ENCODE assay signal across 8 cellular contexts in the genomic region with DNA sequence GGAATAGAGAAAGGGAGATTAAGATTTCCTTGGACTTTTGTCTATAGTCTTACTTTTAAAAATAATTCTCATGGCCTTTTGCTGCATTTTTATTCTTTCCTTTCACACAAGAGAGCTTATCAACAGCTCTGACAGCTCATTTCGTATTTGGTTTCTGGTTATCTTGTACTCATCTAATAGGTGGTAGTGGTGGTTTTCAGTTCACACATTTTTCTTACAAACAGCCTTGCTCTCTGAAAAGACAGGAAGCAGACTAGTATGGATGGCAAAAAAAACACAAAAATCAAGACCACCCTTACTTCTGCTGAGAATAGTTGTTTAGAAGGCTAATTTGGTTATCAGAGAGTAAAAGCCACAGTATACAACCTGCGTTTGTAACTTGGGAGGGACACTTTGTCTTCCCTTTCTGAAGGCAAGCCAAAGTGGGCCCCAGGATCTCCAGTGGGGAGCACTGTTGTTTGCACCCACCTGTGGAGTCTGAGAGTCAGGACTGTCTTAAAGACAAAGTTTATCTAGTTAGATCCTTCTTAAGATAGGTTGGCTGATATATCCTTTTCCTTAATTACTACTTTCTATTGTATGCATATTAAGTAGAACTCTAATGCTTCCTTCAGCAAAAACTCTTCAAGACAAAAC.
DNase-seq lines count a peak whose midpoint lies in the region; ATAC-seq, FAIRE-seq and TF ChIP-seq lines count a peak whose summit lies in the region.

No MANE protein-coding gene starts in this region.

- FAIRE-seq in pancreas (lab: Jason Lieb, UNC), result no peak

- peak overlapping the region; percentile 70 to 89 (median 82) for H3K4me3 Mint-ChIP-seq in naive thymus-derived CD4-positive, alpha-beta T cell

- H3K36me3 ChIP-seq in naive thymus-derived CD4-positive, alpha-beta T cell (ENCODE audit: control insufficient read depth in 2 of 3, insufficient read depth in 3 of 3, low read length in 3 of 3), result no peaks in the 10 kb centered on the region
- H3K36me3 ChIP-seq in pancreas (no peaks in the 10 kb centered on the region), colonic mucosa (no peaks in the 10 kb centered on the region), SK-N-SH (replicated peaks in 1 of 2; ENCODE audit: control insufficient read depth in 1 of 2, insufficient read depth in 2 of 2, low read length in 1 of 2) (no peaks in the 10 kb centered on the region)

- H3K27ac ChIP-seq in naive thymus-derived CD4-positive, alpha-beta T cell (ENCODE audit: low read depth, low read length), result peak overlapping the region; percentile 62
- H3K27ac ChIP-seq in pancreas, result no peak overlapping the region
- H3K27ac ChIP-seq in colonic mucosa, result no peak overlapping the region
- H3K27ac ChIP-seq in SK-N-SH (ENCODE audit: low read depth in 2 of 2, low read length in 1 of 2), result no peak overlapping the region

- H3K4me1 ChIP-seq in naive thymus-derived CD4-positive, alpha-beta T cell (ENCODE audit: control insufficient read depth in 2 of 2, insufficient read depth in 2 of 2, low read length in 2 of 2), result peaks cover 92 to 97% of the 10 kb centered on the region in 2 donors
- H3K4me1 ChIP-seq in pancreas (peaks cover 0 to 4% (median 0%) of the 10 kb centered on the region in 3 donors), colonic mucosa (no peaks in the 10 kb centered on the region), SK-N-SH (ENCODE audit: control insufficient read depth in 1 of 2, insufficient read depth in 2 of 2, low read depth in 1 of 2, low read length in 1 of 2) (peaks cover 1 to 16% of the 10 kb centered on the region in 2 experiments; a peak in 3 of 4 replicates)

- H3K27ac Mint-ChIP-seq in naive thymus-derived CD4-positive, alpha-beta T cell, result peak overlapping the region; percentile 75 to 97 (median 93)

- intact Hi-C loops in naive thymus-derived CD4-positive, alpha-beta T cell (cut with micrococcal nuclease), result loop anchor here (1.0 to 2.0 kb wide), 7 partner anchors 9 to 340 kb away; no protein-coding TSS in a partner anchor
- intact Hi-C loops in pancreas (cut with DNase I) (no loop called here), colonic mucosa (cut with DNase I) (no loop called here)

- 56 to 63% methylated on average over 2 of the region's 2 CpGs for WGBS in pancreas, 2 donors
- 96% methylated on average over 2 of the region's 2 CpGs for WGBS in SK-N-SH (ENCODE audit: low lambda C conversion rate)

- no peak for TF ChIP-seq EP300 in SK-N-SH (IDR thresholded peaks at IDR 0.05; ENCODE audit: borderline replicate concordance in 1 of 2, low read depth in 1 of 2, low read length in 1 of 2)

- H2AFZ ChIP-seq in SK-N-SH (ENCODE audit: low read depth), result no peak overlapping the region

- no peaks in the 10 kb centered on the region for H4K20me1 ChIP-seq in SK-N-SH (ENCODE audit: insufficient read depth)

- H3K27me3 ChIP-seq in naive thymus-derived CD4-positive, alpha-beta T cell (ENCODE audit: control insufficient read depth in 2 of 2, insufficient read depth in 2 of 2, low read length in 2 of 2), result no peaks in the 10 kb centered on the region
- H3K27me3 ChIP-seq in pancreas (no peaks in the 10 kb centered on the region), colonic mucosa (no peaks in the 10 kb centered on the region), SK-N-SH (ENCODE audit: insufficient read depth) (no peaks in the 10 kb centered on the region)

- no peaks in the 10 kb centered on the region for H3F3A ChIP-seq in SK-N-SH (replicated peaks; ENCODE audit: insufficient read depth)

- CTCF ChIA-PET in naive thymus-derived CD4-positive, alpha-beta T cell (lab: Charles Lee), result interaction anchor here (0.6 to 1.6 kb wide), 4 partner anchors 10 to 304 kb away, joined by 3 to 6 read pairs (median 3); no protein-coding TSS in a partner anchor
- CTCF ChIA-PET in SK-N-SH (lab: Yijun Ruan, JAX), result no interaction called here

- no peaks in the 10 kb centered on the region for H3K27me3 Mint-ChIP-seq in naive thymus-derived CD4-positive, alpha-beta T cell

- H3K79me2 ChIP-seq in SK-N-SH (ENCODE audit: insufficient read depth), result peaks cover 18% of the 10 kb centered on the region

- H3K36me3 Mint-ChIP-seq in naive thymus-derived CD4-positive, alpha-beta T cell, result peaks cover 5 to 38% (median 9%) of the 10 kb centered on the region in 5 donors

- H3K4me2 ChIP-seq in SK-N-SH, result no peak overlapping the region

- no peaks in the 10 kb centered on the region for H3K9me2 ChIP-seq in SK-N-SH

- DNase-seq in Jurkat, Clone E6-1 (ENCODE audit: low read depth, low spot score), result peak; percentile 84
- peak in 7 of 9 donors; percentile 28 to 51 (median 39) for DNase-seq in naive thymus-derived CD4-positive, alpha-beta T cell
- no peak for DNase-seq in pancreas
- DNase-seq in colonic mucosa, result no peak
- no peak for DNase-seq in NCI-H1694 (lab: John Stamatoyannopoulos, UW)
- no peak for DNase-seq in SK-N-SH

- ATAC-seq in GM18520 (IDR thresholded peaks at IDR 0.05; ENCODE audit: unreplicated experiment) (peak; percentile 78), GM21786 (IDR thresholded peaks at IDR 0.05; ENCODE audit: unreplicated experiment) (peak; percentile 59), pancreas (no peak)
- ATAC-seq in naive thymus-derived CD4-positive, alpha-beta T cell, result peak; percentile 82

- H3K4me1 Mint-ChIP-seq in naive thymus-derived CD4-positive, alpha-beta T cell, result peaks cover 77 to 95% (median 89%) of the 10 kb centered on the region in 7 donors

- TF ChIP-seq RAD21 in SK-N-SH (IDR thresholded peaks at IDR 0.05; ENCODE audit: low read length), result no peak

- H3K9me3 Mint-ChIP-seq in naive thymus-derived CD4-positive, alpha-beta T cell, result peaks cover 0 to 2% (median 0%) of the 10 kb centered on the region in 11 donors

- H3K4me3 ChIP-seq in Jurkat, Clone E6-1 (ENCODE audit: low read length), result no peak overlapping the region
- peak overlapping the region; percentile 6 for H3K4me3 ChIP-seq in naive thymus-derived CD4-positive, alpha-beta T cell (ENCODE audit: low read length)
- H3K4me3 ChIP-seq in pancreas, result no peak overlapping the region
- no peak overlapping the region for H3K4me3 ChIP-seq in colonic mucosa
- no peak overlapping the region for H3K4me3 ChIP-seq in SK-N-SH (ENCODE audit: low read depth in 2 of 2, low read length in 1 of 2)

- H3K9ac ChIP-seq in colonic mucosa (ENCODE audit: low read depth in 2 of 2, low read length in 2 of 2), result no peak overlapping the region
- no peak overlapping the region for H3K9ac ChIP-seq in SK-N-SH

- POLR2A ChIA-PET in naive thymus-derived CD4-positive, alpha-beta T cell (lab: Charles Lee), result interaction anchor here (0.6 to 1.4 kb wide), 9 partner anchors 9 to 66 kb away, joined by 3 to 9 read pairs (median 3); no protein-coding TSS in a partner anchor
- POLR2A ChIA-PET in SK-N-SH (lab: Yijun Ruan, JAX), result no interaction called here

- no peaks in the 10 kb centered on the region for H3K9me3 ChIP-seq in naive thymus-derived CD4-positive, alpha-beta T cell (ENCODE audit: control insufficient read depth in 2 of 3, low read length in 3 of 3)
- H3K9me3 ChIP-seq in pancreas (no peaks in the 10 kb centered on the region), colonic mucosa (no peaks in the 10 kb centered on the region), SK-N-SH (no peaks in the 10 kb centered on the region)

- TF ChIP-seq CTCF in pancreas (IDR thresholded peaks at IDR 0.05), result no peak
- no peak for TF ChIP-seq CTCF in colonic mucosa (IDR thresholded peaks at IDR 0.05)
- no peak for TF ChIP-seq CTCF in SK-N-SH (IDR thresholded peaks at IDR 0.05)

TF ChIP-seq in SK-N-SH, 30 proteins besides CTCF, POLR2A, EP300 and RAD21:
- TF ChIP-seq JUND (IDR thresholded peaks at IDR 0.05) (no peak), CHD2 (IDR thresholded peaks at IDR 0.05; ENCODE audit: low read length, partially characterized antibody) (no peak), RXRA (IDR thresholded peaks at IDR 0.05; ENCODE audit: borderline replicate concordance, low read depth) (no peak), FOXJ3 (CRISPR knock-in tag; IDR thresholded peaks at IDR 0.05) (no peak), REST (IDR thresholded peaks at IDR 0.05; ENCODE audit: low read depth, low read length) (no peak), MXI1 (IDR thresholded peaks at IDR 0.05; ENCODE audit: low read depth, low read length) (no peak), SMC3 (IDR thresholded peaks at IDR 0.05; ENCODE audit: low read depth, low read length) (no peak)

Comparison
In these comparisons a context has a peak if more than half of its experiments do, and no peak if none do; other contexts are left out.
1. ATAC-seq: peak in GM18520 (single experiment), GM21786 (single experiment) and naive thymus-derived CD4-positive, alpha-beta T cell (single experiment); none in pancreas (0 of 4).
2. DNase-seq: peak in Jurkat, Clone E6-1 (single experiment) and naive thymus-derived CD4-positive, alpha-beta T cell (7 of 9); none in pancreas (0 of 6), colonic mucosa (single experiment), NCI-H1694 (single experiment) and SK-N-SH (single experiment).
3. intact Hi-C loops: an anchor here in naive thymus-derived CD4-positive, alpha-beta T cell (1.0 to 2.0 kb wide); none called in pancreas and colonic mucosa.